26 cellular contexts compared by ENCODE assay signal in genomic region chr1:117324357-117324756, GRCh38.
"Had no signal": no experiment of that assay in that cellular context is flagged by ENCODE, and none has a peak within 500 bp of the region (broad histone marks: within the 10 kb centered on the region; RNA-seq: fewer than 3 reads in every experiment).

No MANE protein-coding gene starts in this region.

- H3K4me3 ChIP-seq: colonic mucosa, coronary artery, dorsolateral prefrontal cortex, esophagus muscularis mucosa, esophagus squamous epithelium, gastrocnemius medialis, gastroesophageal sphincter, heart left ventricle had no signal

- DNase-seq: colonic mucosa; cortex of kidney; dermis blood vessel endothelial cell; dorsolateral prefrontal cortex; effector CD4-positive, alpha-beta T cell; effector CD8-positive, alpha-beta T cell; effector memory CD4-positive, alpha-beta T cell; effector memory CD8-positive, alpha-beta T cell; endodermal cell; erythroblast; esophagus squamous epithelium; foreskin keratinocyte; foreskin melanocyte; gastrocnemius medialis; glutamatergic neuron; head of caudate nucleus; heart left ventricle had no signal

- ATAC-seq: effector memory CD8-positive, alpha-beta T cell; esophagus mucosa; foreskin keratinocyte; gastrocnemius medialis; gastroesophageal sphincter; heart left ventricle had no signal

- FAIRE-seq: colon, endometrium, endothelial cell of umbilical vein, frontal cortex had no signal

- H3K27me3 ChIP-seq: colonic mucosa, dorsolateral prefrontal cortex, esophagus muscularis mucosa, gastrocnemius medialis, gastroesophageal sphincter, heart left ventricle had no signal

- H3K27ac ChIP-seq: colonic mucosa, coronary artery, epithelial cell of prostate, esophagus muscularis mucosa, esophagus squamous epithelium, foreskin keratinocyte, gastrocnemius medialis, gastroesophageal sphincter, heart left ventricle had no signal

- H3K9me3 ChIP-seq: colonic mucosa, esophagus muscularis mucosa, esophagus squamous epithelium, gastrocnemius medialis, gastroesophageal sphincter, heart left ventricle had no signal

- H3K36me3 ChIP-seq: colonic mucosa, esophagus muscularis mucosa, esophagus squamous epithelium, gastrocnemius medialis, gastroesophageal sphincter, heart left ventricle had no signal

- H3K4me1 ChIP-seq: colonic mucosa, esophagus squamous epithelium, foreskin keratinocyte, gastrocnemius medialis, gastroesophageal sphincter had no signal
